In genomic region chr1:203612932-203613682, GRCh38 we compare ENCODE assay signal across 15 cellular contexts. TPM values are rescaled to one million over a fixed set of nuclear protein-coding genes. Genes with fewer than 3 reads are reported as not detected.
DNase-seq lines count a peak whose midpoint lies in the region; ATAC-seq, FAIRE-seq and TF ChIP-seq lines count a peak whose summit lies in the region.
"Had no signal": no experiment of that assay in that cellular context is flagged by ENCODE, and none has a peak within 500 bp of the region (broad histone marks: within the 10 kb centered on the region; RNA-seq: fewer than 3 reads in every experiment).

No MANE protein-coding gene starts in this region.

- TF ChIP-seq CTCF in GM12878 (IDR thresholded peaks at IDR 0.05 in 2 of 3, conservative IDR thresholded peaks at IDR 0.05 in 1 of 3; ENCODE audit: control insufficient read depth in 2 of 3, extremely low read depth in 1 of 3, insufficient read depth in 1 of 3, low read depth in 3 of 3, low read length in 3 of 3) (no peak), adrenal gland (IDR thresholded peaks at IDR 0.05) (no peak)

- no peak overlapping the region; the same call in 1 of the 2 replicates for H2AFZ ChIP-seq in GM12878 (ENCODE audit: control insufficient read depth, low read depth, low read length)

- no peak for TF ChIP-seq RAD21 in GM12878 (IDR thresholded peaks at IDR 0.05; ENCODE audit: insufficient read depth, low read depth, low read length)

- CTCF ChIA-PET in GM12878 (lab: Yijun Ruan, JAX): interaction anchor here (1.0 to 1.4 kb wide), 3 partner anchors 10 to 20 kb away, joined by 3 to 5 read pairs (median 4); partner anchors contain the start of gene ATP2B4

- peak overlapping the region; percentile 59 to 84 (median 70) for H3K4me2 ChIP-seq in BLaER1 treated with 17β-estradiol and CSF1 and Interleukin-3, amounts not matched to agents 10 nM and 100 nM
- H3K4me2 ChIP-seq in GM12878 (ENCODE audit: control insufficient read depth, insufficient read depth): no peak overlapping the region

- no peak for FAIRE-seq in GM12878 (lab: Jason Lieb, UNC)

- SMC1A ChIA-PET in GM12878 (lab: Charles Lee; ENCODE audit: uncharacterized antibody, unreplicated experiment): interaction anchor here (1.3 kb wide), 1 partner anchor 8 kb away, joined by 3 read pairs; no protein-coding TSS in a partner anchor

- H3K27me3 ChIP-seq in BLaER1 treated with 17β-estradiol and CSF1 and Interleukin-3, amounts not matched to agents 10 nM and 100 nM: no peaks in the 10 kb centered on the region
- H3K27me3 ChIP-seq in GM12878 (replicated peaks in 1 of 2; ENCODE audit: control insufficient read depth in 2 of 2, insufficient read depth in 2 of 2, low read length in 1 of 2): no peaks in the 10 kb centered on the region
- no peaks in the 10 kb centered on the region for H3K27me3 ChIP-seq in adrenal gland
- H3K27me3 ChIP-seq: body of pancreas had no signal

- H3K4me1 ChIP-seq in BLaER1 treated with 17β-estradiol and CSF1 and Interleukin-3, amounts not matched to agents 10 nM and 100 nM: peaks cover 25 to 46% (median 35%) of the 10 kb centered on the region in 10 experiments
- H3K4me1 ChIP-seq in GM12878 (ENCODE audit: control insufficient read depth, insufficient read depth, low read length) (no peaks in the 10 kb centered on the region; the same call in 1 of the 2 replicates), adrenal gland (replicated peaks in 1 of 2) (no peaks in the 10 kb centered on the region)
- H3K4me1 ChIP-seq: body of pancreas had no signal

- in situ Hi-C loops in GM12878 (cut with MboI): no loop called here

- peak overlapping the region in 10 of 11 experiments; percentile 4 to 74 (median 64); a peak in 19 of 22 replicates for H3K27ac ChIP-seq in BLaER1 treated with 17β-estradiol and CSF1 and Interleukin-3, amounts not matched to agents 10 nM and 100 nM
- no peak overlapping the region for H3K27ac ChIP-seq in GM12878 (ENCODE audit: control insufficient read depth, insufficient read depth)
- H3K27ac ChIP-seq in adrenal gland: no peak overlapping the region
- H3K27ac ChIP-seq: body of pancreas had no signal

- BruUV-seq in GM12878 (replicated peaks; lab: Mats Ljungman, UMichigan): no TSS peak

- 11% methylated on average over 4 of the region's 4 CpGs for WGBS in GM12878 (ENCODE audit: insufficient coverage, insufficient replicate concordance, low lambda C conversion rate, missing lambda C conversion rate)
- 79 to 90% (median 82%) methylated on average over 4 of the region's 4 CpGs for whole genome bisulfite sequencing in adrenal gland, 4 donors

- H3K79me2 ChIP-seq in GM12878 (ENCODE audit: control insufficient read depth, insufficient read depth, low read length): no peaks in the 10 kb centered on the region

- peak; percentile 34 for DNase-seq in GDM1 (lab: John Stamatoyannopoulos, UW)
- DNase-seq in OCI-M1 (lab: John Stamatoyannopoulos, UW): peak; percentile 87
- DNase-seq in GM12878 (ENCODE audit: low read depth, low spot score): no peak
- no peak for DNase-seq in activated gamma-delta T cell (lab: John Stamatoyannopoulos, UW)
- no peak for DNase-seq in left cardiac atrium
- DNase-seq in adrenal gland: no peak
- DNase-seq in amniotic stem cell (lab: John Stamatoyannopoulos, UW): no peak
- DNase-seq: body of pancreas; endodermal cell; left colon; naive thymus-derived CD8-positive, alpha-beta T cell; NCI-H2081; right cardiac atrium; SW 1271 had no signal

- POLR2A ChIA-PET in GM12878 (lab: Charles Lee): no interaction called here

- H3K36me3 ChIP-seq in BLaER1 treated with 17β-estradiol and CSF1 and Interleukin-3, amounts not matched to agents 10 nM and 100 nM: no peaks in the 10 kb centered on the region
- H3K36me3 ChIP-seq in GM12878 (ENCODE audit: control insufficient read depth in 2 of 2, insufficient read depth in 2 of 2, low read length in 1 of 2): no peaks in the 10 kb centered on the region
- H3K36me3 ChIP-seq in adrenal gland (replicated peaks in 1 of 2): no peaks in the 10 kb centered on the region

- no peaks in the 10 kb centered on the region for H4K20me1 ChIP-seq in BLaER1 treated with 17β-estradiol and CSF1 and Interleukin-3, amounts not matched to agents 10 nM and 100 nM
- no peaks in the 10 kb centered on the region for H4K20me1 ChIP-seq in GM12878 (ENCODE audit: control insufficient read depth, insufficient read depth)

- no peaks in the 10 kb centered on the region for H3K9me3 ChIP-seq in BLaER1 treated with 17β-estradiol and CSF1 and Interleukin-3, amounts not matched to agents 10 nM and 100 nM (replicated peaks in 1 of 11)
- H3K9me3 ChIP-seq in GM12878 (replicated peaks; ENCODE audit: control insufficient read depth, insufficient read depth, low read length): no peaks in the 10 kb centered on the region
- no peaks in the 10 kb centered on the region for H3K9me3 ChIP-seq in adrenal gland (replicated peaks in 1 of 3)
- H3K9me3 ChIP-seq: body of pancreas had no signal

- RAD21 ChIA-PET in GM12878 (lab: Charles Lee; ENCODE audit: unreplicated experiment): no interaction called here

- intact Hi-C loops in GM12878 (cut with micrococcal nuclease; ENCODE audit: unreplicated experiment): no loop called here
- intact Hi-C loops in left cardiac atrium (cut with DNase I): no loop called here
- intact Hi-C loops in adrenal gland (cut with DNase I): no loop called here

- no peak for TF ChIP-seq POLR2A in GM12878 (IDR thresholded peaks at IDR 0.05; ENCODE audit: low read depth, low read length)
- no peak for TF ChIP-seq POLR2A in adrenal gland (IDR thresholded peaks at IDR 0.05)

- H3K4me3 ChIP-seq in BLaER1 treated with 17β-estradiol and CSF1 and Interleukin-3, amounts not matched to agents 10 nM and 100 nM: no peak overlapping the region
- H3K4me3 ChIP-seq in GM12878 (no peak overlapping the region), adrenal gland (no peak overlapping the region)
- H3K4me3 ChIP-seq: body of pancreas had no signal

- no peak for TF ChIP-seq EP300 in GM12878 (IDR thresholded peaks at IDR 0.05; ENCODE audit: borderline replicate concordance in 1 of 2, control insufficient read depth in 1 of 2, low read depth in 2 of 2, low read length in 2 of 2)

- H3K9ac ChIP-seq in BLaER1 treated with 17β-estradiol and CSF1 and Interleukin-3, amounts not matched to agents 10 nM and 100 nM: peak overlapping the region in 5 of 11 experiments; percentile 8 to 51 (median 24); a peak in 6 of 22 replicates
- H3K9ac ChIP-seq in GM12878 (ENCODE audit: control insufficient read depth, insufficient read depth, low read length): no peak overlapping the region

- peak; percentile 71 for ATAC-seq in GM12878
- ATAC-seq in left cardiac atrium: no peak
- ATAC-seq: body of pancreas, left colon, right cardiac atrium had no signal

TF ChIP-seq in GM12878, 131 proteins besides CTCF, POLR2A, EP300 and RAD21 (continues in another document):
- TF ChIP-seq EGR1 (IDR thresholded peaks at IDR 0.05; ENCODE audit: borderline replicate concordance in 1 of 2, low read depth in 2 of 2, low read length in 2 of 2): no peak
- no peak for TF ChIP-seq CHD4 (IDR thresholded peaks at IDR 0.05)
- no peak for TF ChIP-seq ZNF622 (IDR thresholded peaks at IDR 0.05)
- peak; percentile 78 for TF ChIP-seq RUNX3 (IDR thresholded peaks at IDR 0.05; ENCODE audit: low read length)
- TF ChIP-seq, protein P1, sequence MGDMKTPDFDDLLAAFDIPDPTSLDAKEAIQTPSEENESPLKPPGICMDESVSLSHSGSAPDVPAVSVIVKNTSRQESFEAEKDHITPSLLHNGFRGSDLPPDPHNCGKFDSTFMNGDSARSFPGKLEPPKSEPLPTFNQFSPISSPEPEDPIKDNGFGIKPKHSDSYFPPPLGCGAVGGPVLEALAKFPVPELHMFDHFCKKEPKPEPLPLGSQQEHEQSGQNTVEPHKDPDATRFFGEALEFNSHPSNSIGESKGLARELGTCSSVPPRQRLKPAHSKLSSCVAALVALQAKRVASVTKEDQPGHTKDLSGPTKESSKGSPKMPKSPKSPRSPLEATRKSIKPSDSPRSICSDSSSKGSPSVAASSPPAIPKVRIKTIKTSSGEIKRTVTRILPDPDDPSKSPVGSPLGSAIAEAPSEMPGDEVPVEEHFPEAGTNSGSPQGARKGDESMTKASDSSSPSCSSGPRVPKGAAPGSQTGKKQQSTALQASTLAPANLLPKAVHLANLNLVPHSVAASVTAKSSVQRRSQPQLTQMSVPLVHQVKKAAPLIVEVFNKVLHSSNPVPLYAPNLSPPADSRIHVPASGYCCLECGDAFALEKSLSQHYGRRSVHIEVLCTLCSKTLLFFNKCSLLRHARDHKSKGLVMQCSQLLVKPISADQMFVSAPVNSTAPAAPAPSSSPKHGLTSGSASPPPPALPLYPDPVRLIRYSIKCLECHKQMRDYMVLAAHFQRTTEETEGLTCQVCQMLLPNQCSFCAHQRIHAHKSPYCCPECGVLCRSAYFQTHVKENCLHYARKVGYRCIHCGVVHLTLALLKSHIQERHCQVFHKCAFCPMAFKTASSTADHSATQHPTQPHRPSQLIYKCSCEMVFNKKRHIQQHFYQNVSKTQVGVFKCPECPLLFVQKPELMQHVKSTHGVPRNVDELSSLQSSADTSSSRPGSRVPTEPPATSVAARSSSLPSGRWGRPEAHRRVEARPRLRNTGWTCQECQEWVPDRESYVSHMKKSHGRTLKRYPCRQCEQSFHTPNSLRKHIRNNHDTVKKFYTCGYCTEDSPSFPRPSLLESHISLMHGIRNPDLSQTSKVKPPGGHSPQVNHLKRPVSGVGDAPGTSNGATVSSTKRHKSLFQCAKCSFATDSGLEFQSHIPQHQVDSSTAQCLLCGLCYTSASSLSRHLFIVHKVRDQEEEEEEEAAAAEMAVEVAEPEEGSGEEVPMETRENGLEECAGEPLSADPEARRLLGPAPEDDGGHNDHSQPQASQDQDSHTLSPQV (IDR thresholded peaks at IDR 0.05): no peak

RNA-seq across cellular contexts. Expression of gene ATP2B4, which starts 13.5 kb away (rescaled TPM):
- total RNA-seq in GM12878 (2013; cell fraction: nucleolus; rRNA removed): 50.4 and 52.6 TPM in 2 replicates
- 4.6 and 5.5 TPM in 2 replicates for total RNA-seq in GM12878 (2014; rRNA removed)
- 5.5 and 5.7 TPM in 2 replicates for total RNA-seq in GM12878 (2014; rRNA removed; fragmentation: Illumina TruSeq; extraction: Trizol)
- total RNA-seq in GM12878 (2021): 7.1 and 7.6 TPM in 2 replicates
- 0.76 TPM for polyA plus RNA-seq in GM12878 (2011; ENCODE audit: low read depth)
- 2.5 and 3.0 TPM in 2 replicates for polyA plus RNA-seq in GM12878 (2011; rRNA removed)
- 1.9 and 2.3 TPM in 2 replicates for polyA plus RNA-seq in GM12878 (2011; cell fraction: cytosol; rRNA removed)
- polyA plus RNA-seq in GM12878 (2011; cell fraction: nucleus; rRNA removed): 3.5 and 3.7 TPM in 2 replicates
- 1.2 and 1.6 TPM in 2 replicates for polyA plus RNA-seq in GM12878 (2012)
- polyA plus RNA-seq in GM12878 (2014; fragmentation: Illumina TruSeq; extraction: Trizol): 8.4 and 10.0 TPM in 2 replicates
- polyA plus RNA-seq in GM12878 (2014; fragmentation: Nextera tagmentation; extraction: Ambion mirVana): 1 to 10 TPM; 2.3 to 2.6 TPM
- 5.5 and 6.3 TPM in 2 replicates for polyA plus RNA-seq in GM12878 (2014; rRNA removed)
- polyA plus RNA-seq in GM12878 (2016; fragmentation: Nextera tagmentation; extraction: Ambion mirVana): 1 to 10 TPM; 2.0 to 2.5 TPM
- polyA minus RNA-seq in GM12878 (2011; rRNA and poly(A)+ RNA removed): 6.0 and 9.1 TPM in 2 replicates
- polyA minus RNA-seq in GM12878 (2011; cell fraction: cytosol; rRNA and poly(A)+ RNA removed): 2.7 and 5.5 TPM in 2 replicates
- polyA minus RNA-seq in GM12878 (2011; cell fraction: nucleus; rRNA and poly(A)+ RNA removed): 1.3 and 3.3 TPM in 2 replicates
- total RNA-seq in left cardiac atrium: 100 to 1,000 TPM in 1 of 2 donors, 10 to 100 TPM in 1; 81.4 to 102 TPM
- 100 to 1,000 TPM in 4 of 8 donors, 10 to 100 TPM in 4; 88.2 to 120 (median 102) TPM for total RNA-seq in adrenal gland
- polyA plus RNA-seq in adrenal gland: 100 to 1,000 TPM in 1 of 3 donors, 10 to 100 TPM in 2; 38.5 to 161 (median 42.8) TPM

Comparison
In these comparisons a context has a peak if more than half of its experiments do, and no peak if none do; other contexts are left out.
1. H3K27ac ChIP-seq: peak in BLaER1 treated with 17β-estradiol and CSF1 and Interleukin-3, amounts not matched to agents 10 nM and 100 nM (10 of 11); none in GM12878 (single experiment) and adrenal gland (0 of 5).
2. DNase-seq: peak in GDM1 (single experiment) and OCI-M1 (single experiment); none in GM12878 (single experiment), activated gamma-delta T cell (single experiment), left cardiac atrium (single experiment), adrenal gland (0 of 7) and amniotic stem cell (single experiment).